In genomic region chr12:12791756-12792346, GRCh38 we compare ENCODE assay signal across 8 cellular contexts. TPM values are rescaled to one million over a fixed set of nuclear protein-coding genes. Genes with fewer than 3 reads are reported as not detected.
DNase-seq lines count a peak whose midpoint lies in the region; ATAC-seq, FAIRE-seq and TF ChIP-seq lines count a peak whose summit lies in the region.
"Had no signal": no experiment of that assay in that cellular context is flagged by ENCODE, and none has a peak within 500 bp of the region (broad histone marks: within the 10 kb centered on the region; RNA-seq: fewer than 3 reads in every experiment).

No MANE protein-coding gene starts in this region.

- TF ChIP-seq POLR2A in gastrocnemius medialis (IDR thresholded peaks at IDR 0.05) = no peak

- H3K4me1 ChIP-seq in right atrium auricular region (peaks cover 0 to 39% of the 10 kb centered on the region in 2 donors), gastrocnemius medialis (peaks cover 18 to 30% of the 10 kb centered on the region in 2 donors)

- H3K4me3 ChIP-seq in right atrium auricular region = peak overlapping the region; percentile 25 to 28
- peak overlapping the region; percentile 19 to 39 (median 32) for H3K4me3 ChIP-seq in gastrocnemius medialis

- H3K27ac ChIP-seq in right atrium auricular region (peak overlapping the region in 1 of 2 donors; percentile 20), gastrocnemius medialis (peak overlapping the region; percentile 4 to 89 (median 20))

- in situ Hi-C loops in gastrocnemius medialis (cut with MboI; ENCODE audit: low sequenced_read_pairs in 4 of 4) = loop anchor here in 1 of 4 donors (25.0 kb wide), 1 partner anchor 195 kb away; no protein-coding TSS in a partner anchor

- H3K36me3 ChIP-seq in right atrium auricular region (no peaks in the 10 kb centered on the region), gastrocnemius medialis (no peaks in the 10 kb centered on the region)

- TF ChIP-seq CTCF in right atrium auricular region (IDR thresholded peaks at IDR 0.05) (no peak), gastrocnemius medialis (IDR thresholded peaks at IDR 0.05 in 4 of 5, conservative IDR thresholded peaks at IDR 0.05 in 1 of 5) (no peak)

- intact Hi-C loops in gastrocnemius medialis (cut with DNase I; ENCODE audit: low total_unique reads) = no loop called here

- DNase-seq in HuH-7 (ENCODE audit: low spot score) = peak; percentile 23
- peak; percentile 6 for DNase-seq in RCC 7860 (ENCODE audit: low spot score)
- no peak for DNase-seq in right atrium auricular region (ENCODE audit: low spot score)
- no peak for DNase-seq in gastrocnemius medialis
- no peak for DNase-seq in MV-4-11 (lab: John Stamatoyannopoulos, UW)
- DNase-seq: Kasumi-1 had no signal

- FAIRE-seq in RCC 7860 (lab: Jason Lieb, UNC) = no peak

- ATAC-seq in gastrocnemius medialis (no peak), GM18498 (IDR thresholded peaks at IDR 0.05; ENCODE audit: unreplicated experiment) (no peak), GM21723 (IDR thresholded peaks at IDR 0.05; ENCODE audit: unreplicated experiment) (no peak)

- H3K27me3 ChIP-seq in right atrium auricular region (no peaks in the 10 kb centered on the region), gastrocnemius medialis (no peaks in the 10 kb centered on the region)

- H3K9me3 ChIP-seq in right atrium auricular region = no peaks in the 10 kb centered on the region
- no peaks in the 10 kb centered on the region for H3K9me3 ChIP-seq in gastrocnemius medialis

RNA-seq across cellular contexts. Expression of gene APOLD1, which starts 6.4 kb away (rescaled TPM):
- total RNA-seq in right atrium auricular region (10 to 100 TPM; 49.9 to 70.2 TPM), gastrocnemius medialis (10 to 100 TPM; 25.8 to 73.7 (median 67.7) TPM)

RNA-seq across cellular contexts. Expression of gene DDX47, which starts 21.3 kb away (rescaled TPM):
- total RNA-seq in right atrium auricular region (10 to 100 TPM; 24.1 to 35.6 TPM), gastrocnemius medialis (10 to 100 TPM; 37.1 to 75.4 (median 58.3) TPM)

Comparison
In these comparisons a context has a peak if more than half of its experiments do, and no peak if none do; other contexts are left out.
1. DNase-seq: peak in HuH-7 (single experiment) and RCC 7860 (single experiment); none in right atrium auricular region (single experiment), gastrocnemius medialis (0 of 2) and MV-4-11 (single experiment).